ENCODE assay signal across 8 cellular contexts in the genomic region with DNA sequence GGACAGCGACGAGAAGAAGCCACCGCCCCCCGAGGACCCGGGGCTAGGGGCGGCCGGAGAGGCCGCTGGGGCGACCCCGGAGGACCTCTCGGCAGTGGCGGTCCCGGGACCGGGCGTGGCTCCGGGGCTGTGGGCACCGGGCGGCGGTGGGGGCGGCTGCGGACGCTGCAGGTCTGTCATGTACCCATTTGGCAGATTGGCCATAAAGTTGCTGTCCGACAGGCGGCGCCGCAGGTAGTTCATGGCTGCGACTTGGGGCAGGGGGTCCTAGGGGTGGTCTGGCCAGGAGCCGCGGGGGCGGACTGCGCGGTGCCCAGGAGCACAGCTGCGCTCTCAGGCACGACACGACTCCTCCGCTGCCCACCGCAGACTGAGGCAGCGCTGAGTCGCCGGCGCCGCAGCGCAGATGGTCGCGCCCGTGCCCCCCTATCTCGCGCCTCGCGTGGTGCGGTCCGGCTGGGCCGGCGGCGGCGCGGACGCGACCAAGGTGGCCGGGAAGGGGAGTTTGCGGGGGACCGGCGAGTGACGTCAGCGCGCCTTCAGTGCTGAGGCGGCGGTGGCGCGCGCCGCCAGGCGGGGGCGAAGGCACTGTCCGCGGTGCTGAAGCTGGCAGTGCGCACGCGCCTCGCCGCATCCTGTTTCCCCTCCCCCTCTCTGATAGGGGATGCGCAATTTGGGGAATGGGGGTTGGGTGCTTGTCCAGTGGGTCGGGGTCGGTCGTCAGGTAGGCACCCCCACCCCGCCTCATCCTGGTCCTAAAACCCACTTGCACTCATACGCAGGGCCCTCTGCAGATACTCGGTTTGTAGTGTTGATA.
DNase-seq lines count a peak whose midpoint lies in the region; ATAC-seq and TF ChIP-seq lines count a peak whose summit lies in the region.

A gene (minus strand): TSS at position 372 of the 817 bp plus-strand sequence. CDS start 129 bp downstream, at position 243.

- in situ Hi-C loops in brain microvascular endothelial cell (cut with HindIII; ENCODE audit: low pct_ligation_motif_present, low sequenced_read_pairs): no loop called here

- no peaks in the 10 kb centered on the region for H3K27me3 ChIP-seq in DND-41 (ENCODE audit: insufficient read depth, low read length, poor library complexity)
- H3K27me3 ChIP-seq in brain microvascular endothelial cell (replicated peaks): no peaks in the 10 kb centered on the region

- H3K4me3 ChIP-seq in DND-41 (ENCODE audit: low read depth in 1 of 2, low read length in 2 of 2): peak within 1 kb of the TSS in 1 of 2 experiments; percentile 46; a peak in 2 of 4 replicates
- H3K4me3 ChIP-seq in brain microvascular endothelial cell (ENCODE audit: low read depth, low read length): peak within 1 kb of the TSS; percentile 39
- H3K4me3 ChIP-seq in iPS-18c (ENCODE audit: insufficient read depth, low read depth, low read length): peak within 1 kb of the TSS; percentile 40
- H3K4me3 ChIP-seq in skin epidermis: peak within 1 kb of the TSS; percentile 10 to 31 (median 25)

- H3K36me3 ChIP-seq in DND-41 (ENCODE audit: insufficient read depth, low read length) (no peaks in the 10 kb centered on the region), brain microvascular endothelial cell (replicated peaks) (no peaks in the 10 kb centered on the region)

- no peak within 1 kb of the TSS for H2AFZ ChIP-seq in DND-41 (ENCODE audit: low read depth, low read length)

- H3K4me2 ChIP-seq in DND-41 (ENCODE audit: insufficient read depth, low read length): peak within 1 kb of the TSS; percentile 59

- H3K79me2 ChIP-seq in DND-41 (ENCODE audit: insufficient read depth, low read length): no peaks in the 10 kb centered on the region

- H4K20me1 ChIP-seq in DND-41 (ENCODE audit: insufficient read depth, low read length): no peaks in the 10 kb centered on the region

- H3K27ac ChIP-seq in DND-41 (ENCODE audit: low read length): no peak within 1 kb of the TSS
- H3K27ac ChIP-seq in VCaP: peak within 1 kb of the TSS; percentile 38; the same call in 1 of the 2 replicates
- H3K27ac ChIP-seq in brain microvascular endothelial cell: no peak within 1 kb of the TSS
- H3K27ac ChIP-seq in skin epidermis: no peak within 1 kb of the TSS

- peaks cover 26% of the 10 kb centered on the region for H3K4me1 ChIP-seq in DND-41 (ENCODE audit: insufficient read depth, low read length)

- DNase-seq in DND-41 (peak; percentile 74), NCI-H2081 (lab: John Stamatoyannopoulos, UW) (peak; percentile 78 to 85), brain microvascular endothelial cell (peak; percentile 40)

- no peaks in the 10 kb centered on the region for H3K9me3 ChIP-seq in DND-41 (ENCODE audit: insufficient read depth, low read length, severe bottlenecking)
- H3K9me3 ChIP-seq in iPS-18c (ENCODE audit: control insufficient read depth, insufficient read depth, low read length): peaks cover 7% of the 10 kb centered on the region

- ATAC-seq in DND-41 (ENCODE audit: insufficient read depth, low read depth): peak; percentile 52
- ATAC-seq in HG02588 (IDR thresholded peaks at IDR 0.05; ENCODE audit: unreplicated experiment): peak; percentile 67
- no peak for ATAC-seq in HG02970 (IDR thresholded peaks at IDR 0.05; ENCODE audit: low FRiP score, unreplicated experiment)

- no peak within 1 kb of the TSS for H3K9ac ChIP-seq in DND-41 (ENCODE audit: low read depth, low read length)

- TF ChIP-seq CTCF in DND-41 (IDR thresholded peaks at IDR 0.05; ENCODE audit: borderline replicate concordance, extremely low read depth, low read length, poor library complexity, severe bottlenecking) (peak; percentile 28), VCaP (conservative IDR thresholded peaks at IDR 0.05) (peak; percentile 53), brain microvascular endothelial cell (IDR thresholded peaks at IDR 0.05; ENCODE audit: low read depth, low read length, missing control alignments) (no peak)
